20 cellular contexts compared by ENCODE assay signal in genomic region chr6:69294407-69294806, GRCh38.
A peak's percentile ranks its signal among the peaks of the same experiment; 100 is the strongest.
DNase-seq lines count a peak whose midpoint lies in the region; ATAC-seq and TF ChIP-seq lines count a peak whose summit lies in the region.
"Had no signal": no experiment of that assay in that cellular context is flagged by ENCODE, and none has a peak within 500 bp of the region (broad histone marks: within the 10 kb centered on the region; RNA-seq: fewer than 3 reads in every experiment).

No MANE protein-coding gene starts in this region.

- DNase-seq in NCI-H1694 treated with DMSO at 0.1 percent for 48 hours (lab: John Stamatoyannopoulos, UW), result peak; percentile 1
- no peak for DNase-seq in NCI-H1694 (lab: John Stamatoyannopoulos, UW)
- peak; percentile 80 for DNase-seq in NOMO-1 treated with DMSO at 0.1 percent for 48 hours (lab: John Stamatoyannopoulos, UW; ENCODE audit: unreplicated experiment)
- peak; percentile 14 for DNase-seq in midbrain (lab: John Stamatoyannopoulos, UW)
- no peak for DNase-seq in uterus
- DNase-seq in AG08395 (ENCODE audit: low spot score), result no peak
- DNase-seq: 8988T, AML-193, GDM1, H7, HFFc6, Karpas-422, NCI-H1048, NCI-H1417 treated with DMSO at 0.1 percent for 48 hours, NCI-H1930, OCI-M1 had no signal

- H3K36me3 Mint-ChIP-seq in brain, result peaks cover 6% of the 10 kb centered on the region
- H3K36me3 Mint-ChIP-seq: IgD-negative memory B cell had no signal

- peaks cover 0 to 2% (median 0%) of the 10 kb centered on the region in 5 experiments for H3K9me3 Mint-ChIP-seq in brain

- ATAC-seq in GM21367 (IDR thresholded peaks at IDR 0.05; ENCODE audit: unreplicated experiment), result no peak

- peaks cover 27% of the 10 kb centered on the region for H3K4me1 Mint-ChIP-seq in brain
- H3K4me1 Mint-ChIP-seq: IgD-negative memory B cell had no signal

- intact Hi-C loops in uterus (cut with DNase I; ENCODE audit: low total_unique reads), result no loop called here

- peak overlapping the region in 2 of 5 experiments; percentile 3 to 27 for H3K4me3 Mint-ChIP-seq in brain
- H3K4me3 Mint-ChIP-seq: HFFc6, IgD-negative memory B cell had no signal

- TF ChIP-seq POLR2A in uterus (IDR thresholded peaks at IDR 0.05), result no peak

- peak overlapping the region in 4 of 5 experiments; percentile 25 to 90 (median 50) for H3K27ac Mint-ChIP-seq in brain
- H3K27ac Mint-ChIP-seq: HFFc6, IgD-negative memory B cell had no signal

- no peaks in the 10 kb centered on the region for H3K4me1 ChIP-seq in uterus

- no peak overlapping the region for H3K27ac ChIP-seq in uterus
- H3K27ac ChIP-seq: C4-2B had no signal

- TF ChIP-seq CTCF in brain (conservative IDR thresholded peaks at IDR 0.05) (no peak), uterus (IDR thresholded peaks at IDR 0.05) (no peak)

- no peaks in the 10 kb centered on the region for H3K27me3 ChIP-seq in uterus

- no peaks in the 10 kb centered on the region for H3K36me3 ChIP-seq in uterus

- H3K4me3 ChIP-seq in uterus, result no peak overlapping the region

- no peaks in the 10 kb centered on the region for H3K27me3 Mint-ChIP-seq in brain
- H3K27me3 Mint-ChIP-seq: IgD-negative memory B cell had no signal

- H3K9me3 ChIP-seq in uterus, result no peaks in the 10 kb centered on the region

Comparison
In these comparisons a context has a peak if more than half of its experiments do, and no peak if none do; other contexts are left out.
1. DNase-seq: peak in NCI-H1694 treated with DMSO at 0.1 percent for 48 hours (single experiment), NOMO-1 treated with DMSO at 0.1 percent for 48 hours (single experiment) and midbrain (single experiment); none in NCI-H1694 (single experiment), uterus (0 of 2) and AG08395 (single experiment).